15 cellular contexts compared by ENCODE assay signal in the genomic region with DNA sequence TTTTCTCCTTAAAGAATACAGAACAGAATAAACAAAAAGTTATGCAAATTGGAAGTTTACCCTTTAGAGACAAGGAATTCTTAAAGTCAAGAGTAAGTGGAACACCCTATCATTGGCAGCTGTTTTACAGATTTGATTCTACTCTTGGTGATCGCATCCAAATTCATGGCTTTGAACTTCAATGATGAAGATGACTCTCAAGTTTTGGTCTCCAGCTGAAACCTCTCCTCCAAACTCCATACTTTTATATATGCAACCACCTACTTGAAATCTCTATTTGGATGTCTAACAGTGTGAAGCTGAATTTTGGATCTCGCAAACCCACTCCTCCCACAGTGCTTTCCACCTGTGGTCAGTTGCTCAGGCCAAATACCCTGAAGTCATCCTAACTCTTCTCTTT.
"Had no signal": no experiment of that assay in that cellular context is flagged by ENCODE, and none has a peak within 500 bp of the region (broad histone marks: within the 10 kb centered on the region; RNA-seq: fewer than 3 reads in every experiment).

No MANE protein-coding gene starts in this region.

- H3K9me3 ChIP-seq: body of pancreas had no signal

- H3K9ac ChIP-seq: parathyroid adenoma had no signal

- H3K4me3 ChIP-seq: body of pancreas, coronary artery had no signal

- DNase-seq: activated effector memory CD4-positive, alpha-beta T cell treated with Interleukin-2 at 50 U/mL for 16 hours; amniotic stem cell; body of pancreas; effector CD4-positive, alpha-beta T cell; foreskin keratinocyte; glutamatergic neuron; hypothalamus; retina; stimulated activated CD4-positive, alpha-beta T cell treated with anti-CD3 and anti-CD28 coated beads, Interleukin-2, amount 100 ng/mL, for 48 hours had no signal

- H3K27me3 ChIP-seq: body of pancreas, foreskin keratinocyte had no signal

- ATAC-seq: body of pancreas; foreskin keratinocyte; stimulated activated memory B cell treated with anti-CD40 and anti-IgM and Interleukin-4, amounts not matched to agents 10 μg/mL and 1 μg/mL and 100 μg/mL, for 72 hours had no signal

- H3K79me2 ChIP-seq: parathyroid adenoma had no signal

- H3K27ac ChIP-seq: body of pancreas, coronary artery, foreskin keratinocyte, parathyroid adenoma had no signal

- H3K9me3 Mint-ChIP-seq: activated naive CD4-positive, alpha-beta T cell treated with anti-CD3 and anti-CD28 coated beads, Interleukin-2, amount 50 U/mL, for 24 hours; central memory CD8-positive, alpha-beta T cell; stimulated activated memory B cell treated with anti-CD40 and anti-IgM and Interleukin-4, amounts not matched to agents 10 μg/mL and 1 μg/mL and 100 μg/mL, for 72 hours; T-helper 2 cell treated with Interferon-gamma antibody and Interleukin-4, amounts not matched to agents 5 μg/mL and 100 μg/mL, for 36 hours had no signal

- H3K27ac Mint-ChIP-seq: activated naive CD4-positive, alpha-beta T cell treated with anti-CD3 and anti-CD28 coated beads, Interleukin-2, amount 50 U/mL, for 24 hours; stimulated activated memory B cell treated with anti-CD40 and anti-IgM and Interleukin-4, amounts not matched to agents 10 μg/mL and 1 μg/mL and 100 μg/mL, for 72 hours; T-helper 2 cell treated with Interferon-gamma antibody and Interleukin-4, amounts not matched to agents 5 μg/mL and 100 μg/mL, for 36 hours had no signal

- H2AFZ ChIP-seq: parathyroid adenoma had no signal

- H3K4me1 ChIP-seq: foreskin keratinocyte, parathyroid adenoma had no signal

- H3K4me3 Mint-ChIP-seq: activated naive CD4-positive, alpha-beta T cell treated with anti-CD3 and anti-CD28 coated beads, Interleukin-2, amount 50 U/mL, for 24 hours; central memory CD8-positive, alpha-beta T cell; stimulated activated memory B cell treated with anti-CD40 and anti-IgM and Interleukin-4, amounts not matched to agents 10 μg/mL and 1 μg/mL and 100 μg/mL, for 72 hours; T-helper 2 cell treated with Interferon-gamma antibody and Interleukin-4, amounts not matched to agents 5 μg/mL and 100 μg/mL, for 36 hours had no signal

- H3K4me1 Mint-ChIP-seq: stimulated activated memory B cell treated with anti-CD40 and anti-IgM and Interleukin-4, amounts not matched to agents 10 μg/mL and 1 μg/mL and 100 μg/mL, for 72 hours had no signal

- H3K27me3 Mint-ChIP-seq: activated naive CD4-positive, alpha-beta T cell treated with anti-CD3 and anti-CD28 coated beads, Interleukin-2, amount 50 U/mL, for 24 hours; central memory CD8-positive, alpha-beta T cell; stimulated activated memory B cell treated with anti-CD40 and anti-IgM and Interleukin-4, amounts not matched to agents 10 μg/mL and 1 μg/mL and 100 μg/mL, for 72 hours had no signal
